8 cellular contexts compared by ENCODE assay signal in the genomic region with DNA sequence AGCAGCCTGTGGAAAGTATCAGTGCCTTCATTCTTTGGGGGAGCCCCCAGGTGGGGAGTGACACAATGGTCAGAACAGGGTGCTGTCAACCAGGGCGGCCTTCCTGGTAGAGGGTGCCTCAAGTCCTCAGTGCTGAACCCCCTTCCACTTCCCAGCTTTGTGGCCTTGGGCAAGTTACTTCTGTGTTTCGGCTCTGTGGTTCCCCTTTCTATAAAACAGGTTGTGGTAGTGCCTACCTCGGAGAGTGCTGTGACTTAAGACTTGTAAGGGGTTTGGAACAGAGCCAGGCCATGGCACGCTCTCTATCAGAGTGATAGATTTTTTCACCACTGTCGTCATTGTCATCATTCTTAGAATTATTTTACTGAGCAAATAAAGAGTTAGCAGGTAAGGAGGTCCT.
DNase-seq lines count a peak whose midpoint lies in the region; ATAC-seq and TF ChIP-seq lines count a peak whose summit lies in the region.

No MANE protein-coding gene starts in this region.

- H3K4me3 ChIP-seq in thymus (ENCODE audit: low read length) (no peak overlapping the region), hepatocyte (no peak overlapping the region)

- peak; percentile 37 for ATAC-seq in GM21723 (IDR thresholded peaks at IDR 0.05; ENCODE audit: unreplicated experiment)
- ATAC-seq in activated T-cell treated with anti-CD3 and anti-CD28 coated beads, Interleukin-2, amount 50 U/mL, for 72 hours (replicated peaks in 1 of 2), result peak; percentile 81 to 84
- peak; percentile 79 to 86 for ATAC-seq in naive thymus-derived CD8-positive, alpha-beta T cell

- peaks cover 3% of the 10 kb centered on the region for H3K36me3 ChIP-seq in thymus (ENCODE audit: control insufficient read depth, insufficient read depth)
- H3K36me3 ChIP-seq in hepatocyte (replicated peaks; ENCODE audit: insufficient read depth, low read depth), result no peaks in the 10 kb centered on the region

- H3K4me1 ChIP-seq in thymus (ENCODE audit: control insufficient read depth, insufficient read depth, low read length) (peaks cover 69% of the 10 kb centered on the region), hepatocyte (ENCODE audit: insufficient read depth) (peaks cover 14% of the 10 kb centered on the region)

- H3K9me3 Mint-ChIP-seq in activated T-cell treated with anti-CD3 and anti-CD28 coated beads, Interleukin-2, amount 50 U/mL, for 72 hours, result no peaks in the 10 kb centered on the region
- H3K9me3 Mint-ChIP-seq in naive thymus-derived CD8-positive, alpha-beta T cell, result peaks cover 0 to 10% (median 0%) of the 10 kb centered on the region in 9 donors

- peak overlapping the region; percentile 72 for H3K27ac ChIP-seq in thymus (ENCODE audit: low read depth)
- H3K27ac ChIP-seq in hepatocyte, result no peak overlapping the region

- 12% methylated on average over 5 of the region's 5 CpGs for WGBS in thymus
- 90% methylated on average over 5 of the region's 5 CpGs for WGBS in hepatocyte (ENCODE audit: low lambda C conversion rate, missing lambda C conversion rate)

- H3K36me3 Mint-ChIP-seq in activated T-cell treated with anti-CD3 and anti-CD28 coated beads, Interleukin-2, amount 50 U/mL, for 72 hours (ENCODE audit: insufficient read depth in 2 of 2), result peaks cover 0 to 2% of the 10 kb centered on the region in 2 donors
- no peaks in the 10 kb centered on the region for H3K36me3 Mint-ChIP-seq in naive thymus-derived CD8-positive, alpha-beta T cell

- no peaks in the 10 kb centered on the region for H3K9me3 ChIP-seq in thymus (ENCODE audit: control insufficient read depth)
- no peaks in the 10 kb centered on the region for H3K9me3 ChIP-seq in hepatocyte (ENCODE audit: low read depth)

- H3K79me2 ChIP-seq in hepatocyte, result no peaks in the 10 kb centered on the region

- H2AFZ ChIP-seq in hepatocyte, result no peak overlapping the region

- no peaks in the 10 kb centered on the region for H3K27me3 Mint-ChIP-seq in activated T-cell treated with anti-CD3 and anti-CD28 coated beads, Interleukin-2, amount 50 U/mL, for 72 hours (ENCODE audit: low read depth)
- no peaks in the 10 kb centered on the region for H3K27me3 Mint-ChIP-seq in naive thymus-derived CD8-positive, alpha-beta T cell

- no peak overlapping the region for H3K4me2 ChIP-seq in hepatocyte

- POLR2A ChIA-PET in naive thymus-derived CD8-positive, alpha-beta T cell (lab: Charles Lee), result interaction anchor here (0.5 to 1.1 kb wide), 4 partner anchors 9 to 187 kb away, joined by 3 to 5 read pairs (median 4); no protein-coding TSS in a partner anchor

- no peak for TF ChIP-seq CTCF in hepatocyte (IDR thresholded peaks at IDR 0.05; ENCODE audit: poor library complexity)

- no peaks in the 10 kb centered on the region for H3K9me2 ChIP-seq in hepatocyte (replicated peaks; ENCODE audit: insufficient read depth)

- peak overlapping the region; percentile 66 to 91 for H3K4me3 Mint-ChIP-seq in activated T-cell treated with anti-CD3 and anti-CD28 coated beads, Interleukin-2, amount 50 U/mL, for 72 hours
- H3K4me3 Mint-ChIP-seq in naive thymus-derived CD8-positive, alpha-beta T cell, result peak overlapping the region; percentile 48 to 88 (median 78)

- H4K20me1 ChIP-seq in hepatocyte (ENCODE audit: insufficient read depth, poor library complexity, severe bottlenecking), result no peaks in the 10 kb centered on the region

- H3K27me3 ChIP-seq in thymus (ENCODE audit: control insufficient read depth, insufficient read depth) (no peaks in the 10 kb centered on the region), hepatocyte (no peaks in the 10 kb centered on the region)

- DNase-seq in AML-193 (lab: John Stamatoyannopoulos, UW) (peak; percentile 100), NOMO-1 treated with DMSO at 0.1 percent for 48 hours (lab: John Stamatoyannopoulos, UW; ENCODE audit: unreplicated experiment) (peak; percentile 98), NCI-H2107 (lab: John Stamatoyannopoulos, UW) (no peak), hepatocyte (ENCODE audit: low spot score) (no peak)
- peak; percentile 84 to 89 for DNase-seq in activated T-cell treated with anti-CD3 and anti-CD28 coated beads, Interleukin-2, amount 50 U/mL, for 72 hours
- peak; percentile 53 to 93 (median 80) for DNase-seq in naive thymus-derived CD8-positive, alpha-beta T cell

- peak overlapping the region; percentile 97 for H3K27ac Mint-ChIP-seq in activated T-cell treated with anti-CD3 and anti-CD28 coated beads, Interleukin-2, amount 50 U/mL, for 72 hours
- peak overlapping the region; percentile 93 to 100 (median 97) for H3K27ac Mint-ChIP-seq in naive thymus-derived CD8-positive, alpha-beta T cell

- peaks cover 98% of the 10 kb centered on the region for H3K4me1 Mint-ChIP-seq in activated T-cell treated with anti-CD3 and anti-CD28 coated beads, Interleukin-2, amount 50 U/mL, for 72 hours (ENCODE audit: low read depth)
- peaks cover 51 to 99% (median 97%) of the 10 kb centered on the region in 4 donors for H3K4me1 Mint-ChIP-seq in naive thymus-derived CD8-positive, alpha-beta T cell

Comparison
In these comparisons a context has a peak if more than half of its experiments do, and no peak if none do; other contexts are left out.
1. DNase-seq: peak in AML-193 (2 of 2), NOMO-1 treated with DMSO at 0.1 percent for 48 hours (single experiment), activated T-cell treated with anti-CD3 and anti-CD28 coated beads, Interleukin-2, amount 50 U/mL, for 72 hours (2 of 2) and naive thymus-derived CD8-positive, alpha-beta T cell (10 of 10); none in NCI-H2107 (single experiment) and hepatocyte (single experiment).
2. Peak in every context shown above with its lines, with median percentiles within 50 percentile points of each other: ATAC-seq.